8 cellular contexts compared by ENCODE assay signal in the genomic region with DNA sequence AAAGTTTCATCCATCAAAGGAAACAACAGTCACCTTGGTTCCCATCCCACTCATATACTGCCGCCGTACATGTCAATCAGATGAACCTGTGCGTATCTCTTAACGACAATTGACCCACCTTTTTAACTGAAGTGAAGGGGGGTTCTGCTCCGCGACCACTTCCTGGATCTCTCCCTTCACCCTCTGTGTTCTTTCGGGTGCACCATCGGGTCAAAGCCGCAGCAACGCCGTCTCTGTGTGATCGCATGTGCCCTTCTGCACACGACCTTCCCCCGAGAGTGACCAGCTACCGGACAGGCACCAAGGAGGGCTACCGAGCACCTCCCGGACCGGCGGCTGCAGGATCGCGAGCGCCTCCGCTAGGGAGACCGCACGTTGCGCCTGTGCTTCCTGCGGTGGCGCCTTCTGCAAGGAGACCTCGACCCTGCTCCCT. TPM values are rescaled to one million over a fixed set of nuclear protein-coding genes. Genes with fewer than 3 reads are reported as not detected.
DNase-seq lines count a peak whose midpoint lies in the region; ATAC-seq, FAIRE-seq and TF ChIP-seq lines count a peak whose summit lies in the region.
"Not testable (repeated sequence)": the region's sequence is repeated elsewhere in the genome, so short reads cannot be mapped to it uniquely, and the experiment has no call there.

No MANE protein-coding gene starts in this region.

- BruUV-seq in A673 (replicated peaks; lab: Mats Ljungman, UMichigan): TSS peak; percentile 81
- not testable (repeated sequence) for BruUV-seq in PC-3 (replicated peaks; lab: Mats Ljungman, UMichigan)
- TSS peak; percentile 78 for BruUV-seq in HepG2 (replicated peaks; lab: Mats Ljungman, UMichigan)

- peak overlapping the region; percentile 94 for H3K4me3 Mint-ChIP-seq in activated T-helper 1 cell treated with anti-CD3 and anti-CD28 coated beads, Interleukin-12 subunit alpha, Interleukin-12 subunit beta, Interleukin-2, Interleukin-4 antibody, amounts not matched to agents 30 ng/mL and 10 ng/mL and 1 ng/mL, durations not matched to agents 14 hours and 24 hours and 36 hours
- H3K4me3 Mint-ChIP-seq in endodermal cell: peak overlapping the region; percentile 73

- H3K27ac ChIP-seq in A673 (ENCODE audit: low read depth, low read length, poor library complexity, severe bottlenecking); PC-3 (ENCODE audit: low read length); endodermal cell (ENCODE audit: low read depth, low read length): not testable (repeated sequence)
- H3K27ac ChIP-seq in HepG2 (ENCODE audit: extremely low read length, insufficient read depth, low read length): peak overlapping the region; percentile 33
- H3K27ac ChIP-seq in gastrocnemius medialis: peak overlapping the region; percentile 63 to 95 (median 72)

- H3K4me1 ChIP-seq in A673 (ENCODE audit: insufficient read depth, low read length, poor library complexity, severe bottlenecking); endodermal cell (ENCODE audit: control insufficient read depth, insufficient read depth, low read length): not testable (repeated sequence)
- H3K4me1 ChIP-seq in PC-3 (ENCODE audit: insufficient read depth, low read length) (peaks cover 11% of the 10 kb centered on the region), HepG2 (ENCODE audit: insufficient read depth, low read length) (peaks cover 10% of the 10 kb centered on the region), gastrocnemius medialis (peaks cover 16 to 20% of the 10 kb centered on the region in 2 donors)

- not testable (repeated sequence) for H3K36me3 Mint-ChIP-seq in activated T-helper 1 cell treated with anti-CD3 and anti-CD28 coated beads, Interleukin-12 subunit alpha, Interleukin-12 subunit beta, Interleukin-2, Interleukin-4 antibody, amounts not matched to agents 30 ng/mL and 10 ng/mL and 1 ng/mL, durations not matched to agents 14 hours and 24 hours and 36 hours (ENCODE audit: low read depth); endodermal cell (ENCODE audit: low read depth)

- TF ChIP-seq POLR2A in HepG2 (IDR thresholded peaks at IDR 0.05; ENCODE audit: insufficient read depth in 1 of 2, low read depth in 2 of 2, low read length in 2 of 2); gastrocnemius medialis (IDR thresholded peaks at IDR 0.05): not testable (repeated sequence)

- DNase-seq in A673 (ENCODE audit: low spot score) (peak; percentile 0), endodermal cell (peak; percentile 54), HepG2 (ENCODE audit: low spot score) (peak; percentile 23), gastrocnemius medialis (peak; percentile 22 to 58)
- DNase-seq in PC-3: not testable (repeated sequence)
- peak; percentile 24 for DNase-seq in activated T-helper 1 cell treated with anti-CD3 and anti-CD28 coated beads, Interleukin-12 subunit alpha, Interleukin-12 subunit beta, Interleukin-2, Interleukin-4 antibody, amounts not matched to agents 30 ng/mL and 10 ng/mL and 1 ng/mL, durations not matched to agents 14 hours and 24 hours and 36 hours (ENCODE audit: low spot score)

- POLR2A ChIA-PET in A673 (lab: Charles Lee; ENCODE audit: low non-redundant PET); PC-3 (lab: Charles Lee; ENCODE audit: unreplicated experiment); HepG2 (lab: Yijun Ruan, JAX): not testable (repeated sequence)

- intact Hi-C loops in A673 (cut with micrococcal nuclease; ENCODE audit: unreplicated experiment): not testable (repeated sequence)
- intact Hi-C loops in PC-3 (cut with micrococcal nuclease) (loop anchor here (5.0 to 10.0 kb wide), 2 partner anchors 90 to 98 kb away; partner anchors contain the start of genes MACO1 and RSRP1), HepG2 (cut with micrococcal nuclease; ENCODE audit: unreplicated experiment) (loop anchor here (5.0 kb wide), 1 partner anchor 90 kb away; the partner anchor contains the start of gene RSRP1), gastrocnemius medialis (cut with DNase I; ENCODE audit: low total_unique reads) (loop anchor here (5.0 kb wide), 1 partner anchor 105 kb away; the partner anchor contains the start of gene SYF2)
- intact Hi-C loops in activated T-helper 1 cell treated with anti-CD3 and anti-CD28 coated beads, Interleukin-12 subunit alpha, Interleukin-12 subunit beta, Interleukin-2, Interleukin-4 antibody, amounts not matched to agents 30 ng/mL and 10 ng/mL and 1 ng/mL, durations not matched to agents 14 hours and 24 hours and 36 hours (cut with micrococcal nuclease): loop anchor here (5.0 kb wide), 1 partner anchor 70 kb away; no protein-coding TSS in a partner anchor

- H3K4me3 ChIP-seq in A673 (ENCODE audit: low read depth, low read length, poor library complexity, severe bottlenecking) (peak overlapping the region; percentile 58), PC-3 (ENCODE audit: low read length) (peak overlapping the region; percentile 84), endodermal cell (ENCODE audit: low read length) (peak overlapping the region; percentile 100), HepG2 (replicated peaks in 1 of 3; ENCODE audit: insufficient read depth in 1 of 3, low read depth in 2 of 3, low read length in 3 of 3) (peak overlapping the region; percentile 63 to 75 (median 66); a peak in 5 of 6 replicates), gastrocnemius medialis (peak overlapping the region; percentile 59 to 94 (median 71))

- WGBS in endodermal cell (ENCODE audit: insufficient coverage in 1 of 2, insufficient read length in 1 of 2), 2 experiments: 0% methylated on average over 4 to 20 of the region's 29 CpGs
- WGBS in HepG2 (ENCODE audit: low lambda C conversion rate): under 1% methylated on average over 12 of the region's 29 CpGs

- FAIRE-seq in HepG2 (lab: Jason Lieb, UNC): not testable (repeated sequence)

- not testable (repeated sequence) for H3K27me3 ChIP-seq in A673 (replicated peaks; ENCODE audit: insufficient read depth, low read depth, low read length, poor library complexity); PC-3 (ENCODE audit: low read length); endodermal cell (ENCODE audit: control insufficient read depth, insufficient read depth, low read length, poor library complexity, severe bottlenecking); HepG2 (ENCODE audit: control insufficient read depth in 1 of 2, insufficient read depth in 2 of 2, low read length in 2 of 2); gastrocnemius medialis

- H3K79me2 ChIP-seq in PC-3 (ENCODE audit: low read length) (peaks cover 40% of the 10 kb centered on the region), HepG2 (ENCODE audit: insufficient read depth, low read length) (peaks cover 30% of the 10 kb centered on the region)

- not testable (repeated sequence) for H3K36me3 ChIP-seq in A673 (ENCODE audit: insufficient read depth, low read length, poor library complexity, severe bottlenecking); PC-3 (ENCODE audit: low read depth, low read length); endodermal cell (ENCODE audit: control insufficient read depth, insufficient read depth, low read length); HepG2 (replicated peaks in 1 of 2; ENCODE audit: control insufficient read depth in 1 of 2, insufficient read depth in 2 of 2, low read length in 2 of 2); gastrocnemius medialis

- peak overlapping the region; percentile 99 for H3K4me2 ChIP-seq in PC-3 (ENCODE audit: low read length)
- peak overlapping the region; percentile 83 for H3K4me2 ChIP-seq in HepG2 (ENCODE audit: low read depth, low read length)

- H3K4me1 Mint-ChIP-seq in activated T-helper 1 cell treated with anti-CD3 and anti-CD28 coated beads, Interleukin-12 subunit alpha, Interleukin-12 subunit beta, Interleukin-2, Interleukin-4 antibody, amounts not matched to agents 30 ng/mL and 10 ng/mL and 1 ng/mL, durations not matched to agents 14 hours and 24 hours and 36 hours (ENCODE audit: low read depth): peaks cover 36% of the 10 kb centered on the region
- peaks cover 10% of the 10 kb centered on the region for H3K4me1 Mint-ChIP-seq in endodermal cell

- not testable (repeated sequence) for TF ChIP-seq RAD21 in HepG2 (CRISPR knock-in tag; IDR thresholded peaks at IDR 0.05)

- not testable (repeated sequence) for H3F3A ChIP-seq in PC-3 (ENCODE audit: low read length, unreplicated experiment)

- H3K9ac ChIP-seq in PC-3 (ENCODE audit: low read length) (peak overlapping the region; percentile 52; the same call in 1 of the 2 replicates), HepG2 (ENCODE audit: insufficient read depth, low read depth, low read length) (peak overlapping the region; percentile 68)
- not testable (repeated sequence) for H3K9ac ChIP-seq in endodermal cell (ENCODE audit: extremely low read depth, low read length, poor library complexity, severe bottlenecking)

- 0 out of 2 replicates have a peak, but pooled peaks cover 10% of the 10 kb centered on the region for H4K20me1 ChIP-seq in PC-3 (ENCODE audit: low read length)
- H4K20me1 ChIP-seq in HepG2 (ENCODE audit: insufficient read depth, low read length): not testable (repeated sequence)

- not testable (repeated sequence) for H3K9me3 ChIP-seq in A673 (ENCODE audit: low read depth, low read length, poor library complexity, severe bottlenecking); PC-3 (ENCODE audit: low read length); endodermal cell (ENCODE audit: control insufficient read depth, low read length); HepG2 (ENCODE audit: low read length); gastrocnemius medialis

- CTCF ChIA-PET in A673 (lab: Charles Lee); PC-3 (lab: Charles Lee); HepG2 (lab: Yijun Ruan, JAX; ENCODE audit: low intra/inter-chr PET ratio, low total read pairs): not testable (repeated sequence)

- peak overlapping the region; percentile 79 for H3K27ac Mint-ChIP-seq in activated T-helper 1 cell treated with anti-CD3 and anti-CD28 coated beads, Interleukin-12 subunit alpha, Interleukin-12 subunit beta, Interleukin-2, Interleukin-4 antibody, amounts not matched to agents 30 ng/mL and 10 ng/mL and 1 ng/mL, durations not matched to agents 14 hours and 24 hours and 36 hours
- peak overlapping the region; percentile 83 for H3K27ac Mint-ChIP-seq in endodermal cell

- peak overlapping the region; percentile 77 for H2AFZ ChIP-seq in PC-3 (ENCODE audit: low read length)
- H2AFZ ChIP-seq in HepG2 (ENCODE audit: low read length): not testable (repeated sequence)

- in situ Hi-C loops in HepG2 (cut with HindIII; ENCODE audit: extremely low pct_ligation_motif_present, low pct_unique_long_range_greater_than_20kb); gastrocnemius medialis (cut with MboI; ENCODE audit: low sequenced_read_pairs in 4 of 4): not testable (repeated sequence)

- H3K9me3 Mint-ChIP-seq in activated T-helper 1 cell treated with anti-CD3 and anti-CD28 coated beads, Interleukin-12 subunit alpha, Interleukin-12 subunit beta, Interleukin-2, Interleukin-4 antibody, amounts not matched to agents 30 ng/mL and 10 ng/mL and 1 ng/mL, durations not matched to agents 14 hours and 24 hours and 36 hours; endodermal cell: not testable (repeated sequence)

- ATAC-seq in GM19023 (IDR thresholded peaks at IDR 0.05; ENCODE audit: unreplicated experiment): peak; percentile 25
- ATAC-seq in HG03439 (IDR thresholded peaks at IDR 0.05; ENCODE audit: unreplicated experiment): peak; percentile 17
- peak; percentile 49 for ATAC-seq in PC-3
- peak; percentile 83 for ATAC-seq in HepG2
- peak; percentile 55 to 57 for ATAC-seq in gastrocnemius medialis

- not testable (repeated sequence) for H3K9me2 ChIP-seq in PC-3 (replicated peaks; ENCODE audit: low read length)

- TF ChIP-seq CTCF in A673 (conservative IDR thresholded peaks at IDR 0.05; ENCODE audit: low read depth, low read length) (0 out of 2 replicates have a peak, but pooled peaks have one; percentile 18), endodermal cell (conservative IDR thresholded peaks at IDR 0.05) (peak; percentile 32), gastrocnemius medialis (IDR thresholded peaks at IDR 0.05 in 4 of 5, conservative IDR thresholded peaks at IDR 0.05 in 1 of 5) (peak in 1 of 5 experiments; percentile 15)
- not testable (repeated sequence) for TF ChIP-seq CTCF in PC-3 (conservative IDR thresholded peaks at IDR 0.05; ENCODE audit: low read depth, low read length); HepG2 (CRISPR knock-in tag; IDR thresholded peaks at IDR 0.05)

- TF ChIP-seq EP300 in HepG2 (IDR thresholded peaks at IDR 0.05; ENCODE audit: low read depth in 2 of 2, low read length in 2 of 2); HepG2 (CRISPR knock-in tag; IDR thresholded peaks at IDR 0.05; ENCODE audit: borderline replicate concordance): not testable (repeated sequence)

- not testable (repeated sequence) for H3K27me3 Mint-ChIP-seq in activated T-helper 1 cell treated with anti-CD3 and anti-CD28 coated beads, Interleukin-12 subunit alpha, Interleukin-12 subunit beta, Interleukin-2, Interleukin-4 antibody, amounts not matched to agents 30 ng/mL and 10 ng/mL and 1 ng/mL, durations not matched to agents 14 hours and 24 hours and 36 hours (ENCODE audit: insufficient read depth); endodermal cell (ENCODE audit: insufficient read depth)

RNA-seq across cellular contexts. Expression of gene TMEM50A, which starts 1.2 kb away (rescaled TPM):
- total RNA-seq in A673 (2021) (99.4 and 101 TPM in 2 replicates), PC-3 (2014; rRNA removed) (70.2 and 90.5 TPM in 2 replicates), endodermal cell (10 to 100 TPM; 95.8 to 99.3 TPM), HepG2 (2016; rRNA removed; fragmentation: Illumina TruSeq; extraction: Trizol) (33.4 and 51.2 TPM in 2 replicates), gastrocnemius medialis (10 to 100 TPM; 28.4 to 47.9 (median 43.0) TPM)
- total RNA-seq in activated T-helper 1 cell treated with anti-CD3 and anti-CD28 coated beads, Interleukin-12 subunit alpha, Interleukin-12 subunit beta, Interleukin-2, Interleukin-4 antibody, amounts not matched to agents 30 ng/mL and 10 ng/mL and 1 ng/mL, durations not matched to agents 14 hours and 24 hours and 36 hours: 99.8 and 102 TPM in 2 replicates
- polyA plus RNA-seq in endodermal cell (2013, experiment 1 of 2): 100 TPM
- 98.3 TPM for polyA plus RNA-seq in endodermal cell (2013, experiment 2 of 2)
- total RNA-seq in HepG2 (2016; cell fraction: cytosol; rRNA removed; fragmentation: Illumina TruSeq; extraction: Trizol; ENCODE audit: low read depth): 13.7 and 19.1 TPM in 2 replicates
- total RNA-seq in HepG2 (2016; cell fraction: insoluble cytoplasmic fraction; rRNA removed; fragmentation: Illumina TruSeq; extraction: Trizol): 33.4 and 51.8 TPM in 2 replicates
- 23.8 and 25.5 TPM in 2 replicates for total RNA-seq in HepG2 (2016; cell fraction: membrane; rRNA removed; fragmentation: Illumina TruSeq; extraction: Trizol)
- 40.3 and 45.5 TPM in 2 replicates for total RNA-seq in HepG2 (2016; cell fraction: nucleus; rRNA removed; fragmentation: Illumina TruSeq; extraction: Trizol)
- 43.4 and 61.2 TPM in 2 replicates for polyA plus RNA-seq in HepG2 (2011; rRNA removed)
- 33.1 and 53.1 TPM in 2 replicates for polyA plus RNA-seq in HepG2 (2011; cell fraction: cytosol; rRNA removed)
- 8.5 and 12.9 TPM in 2 replicates for polyA plus RNA-seq in HepG2 (2011; cell fraction: nucleus; rRNA removed)
- 56.3 and 80.5 TPM in 2 replicates for polyA plus RNA-seq in HepG2 (2012)
- 16.2 and 22.0 TPM in 2 replicates for polyA plus RNA-seq in HepG2 (2016; cell fraction: cytosol; fragmentation: Illumina TruSeq; extraction: Trizol; ENCODE audit: low read depth)
- polyA plus RNA-seq in HepG2 (2016; cell fraction: insoluble cytoplasmic fraction; fragmentation: Illumina TruSeq; extraction: Trizol; ENCODE audit: low read depth): 39.3 and 44.9 TPM in 2 replicates
- polyA plus RNA-seq in HepG2 (2016; cell fraction: membrane; fragmentation: Illumina TruSeq; extraction: Trizol; ENCODE audit: low read depth): 26.3 and 29.5 TPM in 2 replicates
- 83.3 and 93.0 TPM in 2 replicates for polyA plus RNA-seq in HepG2 (2016; cell fraction: nucleus; fragmentation: Illumina TruSeq; extraction: Trizol; ENCODE audit: insufficient read depth, low read depth)
- polyA minus RNA-seq in HepG2 (2011; rRNA and poly(A)+ RNA removed; ENCODE audit: low replicate concordance): 11.9 and 20.0 TPM in 2 replicates
- 23.5 and 34.4 TPM in 2 replicates for polyA minus RNA-seq in HepG2 (2011; cell fraction: cytosol; rRNA and poly(A)+ RNA removed)
- polyA minus RNA-seq in HepG2 (2011; cell fraction: nucleus; rRNA and poly(A)+ RNA removed): 11.6 and 15.7 TPM in 2 replicates

Comparison
In these comparisons a context has a peak if more than half of its experiments do, and no peak if none do; other contexts are left out.
1. ATAC-seq: peak in every context shown above with its lines; median percentile 83 in HepG2; 56 in gastrocnemius medialis; 49 in PC-3; 25 in GM19023; 17 in HG03439.